Comparison of ENCODE assay signal across 1 cellular context in the genomic region with DNA sequence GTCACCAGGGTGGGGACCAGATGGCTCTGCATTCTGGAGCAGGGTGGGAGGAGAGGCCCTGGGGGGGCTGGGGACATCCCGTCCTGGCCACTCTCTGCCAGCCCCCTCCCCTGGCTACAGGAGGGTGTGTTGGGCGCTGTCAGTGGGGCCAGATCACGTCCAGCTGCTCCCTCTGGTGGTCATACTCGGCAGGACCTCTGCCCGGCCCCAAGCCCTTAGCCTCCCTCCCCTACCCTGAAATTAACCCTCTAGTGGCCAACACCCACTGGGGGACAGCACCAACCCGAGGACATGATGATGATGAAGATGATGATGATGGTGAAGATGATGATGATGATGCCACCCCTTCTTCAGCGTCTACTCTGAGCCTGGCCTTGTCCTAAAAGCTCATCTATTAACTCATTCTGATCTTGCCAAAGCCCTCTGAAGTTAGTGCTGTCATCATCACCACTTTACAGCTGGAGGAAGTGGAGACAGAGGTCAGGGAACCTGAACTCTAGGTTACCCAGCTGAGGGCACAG.
A peak's percentile ranks its signal among the peaks of the same experiment; 100 is the strongest.
TF ChIP-seq lines count a peak whose summit lies in the region.

No MANE protein-coding gene starts in this region.

TF ChIP-seq in HEK293, 187 proteins besides CTCF, POLR2A, EP300 and RAD21 (continued from another document and continues in another):
- TF ChIP-seq, protein P1, sequence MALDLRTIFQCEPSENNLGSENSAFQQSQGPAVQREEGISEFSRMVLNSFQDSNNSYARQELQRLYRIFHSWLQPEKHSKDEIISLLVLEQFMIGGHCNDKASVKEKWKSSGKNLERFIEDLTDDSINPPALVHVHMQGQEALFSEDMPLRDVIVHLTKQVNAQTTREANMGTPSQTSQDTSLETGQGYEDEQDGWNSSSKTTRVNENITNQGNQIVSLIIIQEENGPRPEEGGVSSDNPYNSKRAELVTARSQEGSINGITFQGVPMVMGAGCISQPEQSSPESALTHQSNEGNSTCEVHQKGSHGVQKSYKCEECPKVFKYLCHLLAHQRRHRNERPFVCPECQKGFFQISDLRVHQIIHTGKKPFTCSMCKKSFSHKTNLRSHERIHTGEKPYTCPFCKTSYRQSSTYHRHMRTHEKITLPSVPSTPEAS (tag by site-specific recombination; IDR thresholded peaks at IDR 0.05), result peak; percentile 44
- no peak for TF ChIP-seq SETDB1 (IDR thresholded peaks at IDR 0.05; ENCODE audit: insufficient read length, low read length)
- no peak for TF ChIP-seq ZNF138 (tag by site-specific recombination; IDR thresholded peaks at IDR 0.05; ENCODE audit: borderline replicate concordance)
- no peak for TF ChIP-seq ZNF501 (tag by site-specific recombination; IDR thresholded peaks at IDR 0.05)
- TF ChIP-seq, protein P2, sequence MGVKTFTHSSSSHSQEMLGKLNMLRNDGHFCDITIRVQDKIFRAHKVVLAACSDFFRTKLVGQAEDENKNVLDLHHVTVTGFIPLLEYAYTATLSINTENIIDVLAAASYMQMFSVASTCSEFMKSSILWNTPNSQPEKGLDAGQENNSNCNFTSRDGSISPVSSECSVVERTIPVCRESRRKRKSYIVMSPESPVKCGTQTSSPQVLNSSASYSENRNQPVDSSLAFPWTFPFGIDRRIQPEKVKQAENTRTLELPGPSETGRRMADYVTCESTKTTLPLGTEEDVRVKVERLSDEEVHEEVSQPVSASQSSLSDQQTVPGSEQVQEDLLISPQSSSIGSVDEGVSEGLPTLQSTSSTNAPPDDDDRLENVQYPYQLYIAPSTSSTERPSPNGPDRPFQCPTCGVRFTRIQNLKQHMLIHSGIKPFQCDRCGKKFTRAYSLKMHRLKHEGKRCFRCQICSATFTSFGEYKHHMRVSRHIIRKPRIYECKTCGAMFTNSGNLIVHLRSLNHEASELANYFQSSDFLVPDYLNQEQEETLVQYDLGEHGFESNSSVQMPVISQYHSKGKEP (tag by site-specific recombination; IDR thresholded peaks at IDR 0.05), result no peak
- TF ChIP-seq ZNF184 (tag by site-specific recombination; IDR thresholded peaks at IDR 0.05), result no peak
- TF ChIP-seq FEZF1 (tag by site-specific recombination; IDR thresholded peaks at IDR 0.05), result no peak
- TF ChIP-seq ZNF707 (tag by site-specific recombination; IDR thresholded peaks at IDR 0.05), result no peak
- TF ChIP-seq, protein P3, sequence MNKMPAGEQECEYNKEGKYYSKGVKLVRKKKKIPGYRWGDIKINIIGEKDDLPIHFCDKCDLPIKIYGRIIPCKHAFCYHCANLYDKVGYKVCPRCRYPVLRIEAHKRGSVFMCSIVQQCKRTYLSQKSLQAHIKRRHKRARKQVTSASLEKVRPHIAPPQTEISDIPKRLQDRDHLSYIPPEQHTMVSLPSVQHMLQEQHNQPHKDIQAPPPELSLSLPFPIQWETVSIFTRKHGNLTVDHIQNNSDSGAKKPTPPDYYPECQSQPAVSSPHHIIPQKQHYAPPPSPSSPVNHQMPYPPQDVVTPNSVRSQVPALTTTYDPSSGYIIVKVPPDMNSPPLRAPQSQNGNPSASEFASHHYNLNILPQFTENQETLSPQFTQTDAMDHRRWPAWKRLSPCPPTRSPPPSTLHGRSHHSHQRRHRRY (tag by site-specific recombination; IDR thresholded peaks at IDR 0.05), result no peak
- TF ChIP-seq SCRT2 (tag by site-specific recombination; IDR thresholded peaks at IDR 0.05), result peak; percentile 36; the same call in 1 of the 2 replicates
- peak; percentile 83 for TF ChIP-seq KLF16 (tag by site-specific recombination; IDR thresholded peaks at IDR 0.05)
- 0 out of 2 replicates have a peak, but pooled peaks have one; percentile 27 for TF ChIP-seq ZNF423 (tag by site-specific recombination; IDR thresholded peaks at IDR 0.05)
- TF ChIP-seq, protein P4, sequence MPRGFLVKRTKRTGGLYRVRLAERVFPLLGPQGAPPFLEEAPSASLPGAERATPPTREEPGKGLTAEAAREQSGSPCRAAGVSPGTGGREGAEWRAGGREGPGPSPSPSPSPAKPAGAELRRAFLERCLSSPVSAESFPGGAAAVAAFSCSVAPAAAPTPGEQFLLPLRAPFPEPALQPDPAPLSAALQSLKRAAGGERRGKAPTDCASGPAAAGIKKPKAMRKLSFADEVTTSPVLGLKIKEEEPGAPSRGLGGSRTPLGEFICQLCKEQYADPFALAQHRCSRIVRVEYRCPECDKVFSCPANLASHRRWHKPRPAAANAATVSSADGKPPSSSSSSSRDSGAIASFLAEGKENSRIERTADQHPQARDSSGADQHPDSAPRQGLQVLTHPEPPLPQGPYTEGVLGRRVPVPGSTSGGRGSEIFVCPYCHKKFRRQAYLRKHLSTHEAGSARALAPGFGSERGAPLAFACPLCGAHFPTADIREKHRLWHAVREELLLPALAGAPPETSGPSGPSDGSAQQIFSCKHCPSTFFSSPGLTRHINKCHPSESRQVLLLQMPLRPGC (tag by site-specific recombination; IDR thresholded peaks at IDR 0.05), result peak; percentile 66; the same call in 1 of the 2 replicates
- TF ChIP-seq ZBTB21 (tag by site-specific recombination; IDR thresholded peaks at IDR 0.05), result peak; percentile 80
- TF ChIP-seq ZNF266 (tag by site-specific recombination; IDR thresholded peaks at IDR 0.05; ENCODE audit: low read depth), result no peak
- TF ChIP-seq ZNF174 (tag by site-specific recombination; IDR thresholded peaks at IDR 0.05), result no peak
- TF ChIP-seq IKZF3 (tag by site-specific recombination; IDR thresholded peaks at IDR 0.05), result no peak
- TF ChIP-seq ZNF274 (IDR thresholded peaks at IDR 0.05; ENCODE audit: low read length), result no peak
- no peak for TF ChIP-seq ZNF274 (tag by site-specific recombination; IDR thresholded peaks at IDR 0.05; ENCODE audit: borderline replicate concordance)
- no peak for TF ChIP-seq BCL11A (tag by site-specific recombination; IDR thresholded peaks at IDR 0.05; ENCODE audit: low read depth)
- TF ChIP-seq BCL11B (tag by site-specific recombination; IDR thresholded peaks at IDR 0.05; ENCODE audit: low read depth), result no peak
- TF ChIP-seq, protein P5, sequence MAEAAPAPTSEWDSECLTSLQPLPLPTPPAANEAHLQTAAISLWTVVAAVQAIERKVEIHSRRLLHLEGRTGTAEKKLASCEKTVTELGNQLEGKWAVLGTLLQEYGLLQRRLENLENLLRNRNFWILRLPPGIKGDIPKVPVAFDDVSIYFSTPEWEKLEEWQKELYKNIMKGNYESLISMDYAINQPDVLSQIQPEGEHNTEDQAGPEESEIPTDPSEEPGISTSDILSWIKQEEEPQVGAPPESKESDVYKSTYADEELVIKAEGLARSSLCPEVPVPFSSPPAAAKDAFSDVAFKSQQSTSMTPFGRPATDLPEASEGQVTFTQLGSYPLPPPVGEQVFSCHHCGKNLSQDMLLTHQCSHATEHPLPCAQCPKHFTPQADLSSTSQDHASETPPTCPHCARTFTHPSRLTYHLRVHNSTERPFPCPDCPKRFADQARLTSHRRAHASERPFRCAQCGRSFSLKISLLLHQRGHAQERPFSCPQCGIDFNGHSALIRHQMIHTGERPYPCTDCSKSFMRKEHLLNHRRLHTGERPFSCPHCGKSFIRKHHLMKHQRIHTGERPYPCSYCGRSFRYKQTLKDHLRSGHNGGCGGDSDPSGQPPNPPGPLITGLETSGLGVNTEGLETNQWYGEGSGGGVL (tag by site-specific recombination; IDR thresholded peaks at IDR 0.05), result peak; percentile 68
- no peak for TF ChIP-seq ZNF530 (tag by site-specific recombination; IDR thresholded peaks at IDR 0.05; ENCODE audit: low read depth)
- TF ChIP-seq ZSCAN23 (tag by site-specific recombination; IDR thresholded peaks at IDR 0.05), result no peak
- TF ChIP-seq ZNF777 (tag by site-specific recombination; IDR thresholded peaks at IDR 0.05; ENCODE audit: borderline replicate concordance), result peak; percentile 24; the same call in 1 of the 2 replicates
- no peak for TF ChIP-seq ZNF549 (tag by site-specific recombination; IDR thresholded peaks at IDR 0.05)
- no peak for TF ChIP-seq HOXA7 (CRISPR knock-in tag; IDR thresholded peaks at IDR 0.05; ENCODE audit: borderline replicate concordance)
- TF ChIP-seq ZNF211 (tag by site-specific recombination; IDR thresholded peaks at IDR 0.05; ENCODE audit: low read depth), result no peak
- TF ChIP-seq ZNF623 (tag by site-specific recombination; IDR thresholded peaks at IDR 0.05), result no peak
- TF ChIP-seq, protein P6, sequence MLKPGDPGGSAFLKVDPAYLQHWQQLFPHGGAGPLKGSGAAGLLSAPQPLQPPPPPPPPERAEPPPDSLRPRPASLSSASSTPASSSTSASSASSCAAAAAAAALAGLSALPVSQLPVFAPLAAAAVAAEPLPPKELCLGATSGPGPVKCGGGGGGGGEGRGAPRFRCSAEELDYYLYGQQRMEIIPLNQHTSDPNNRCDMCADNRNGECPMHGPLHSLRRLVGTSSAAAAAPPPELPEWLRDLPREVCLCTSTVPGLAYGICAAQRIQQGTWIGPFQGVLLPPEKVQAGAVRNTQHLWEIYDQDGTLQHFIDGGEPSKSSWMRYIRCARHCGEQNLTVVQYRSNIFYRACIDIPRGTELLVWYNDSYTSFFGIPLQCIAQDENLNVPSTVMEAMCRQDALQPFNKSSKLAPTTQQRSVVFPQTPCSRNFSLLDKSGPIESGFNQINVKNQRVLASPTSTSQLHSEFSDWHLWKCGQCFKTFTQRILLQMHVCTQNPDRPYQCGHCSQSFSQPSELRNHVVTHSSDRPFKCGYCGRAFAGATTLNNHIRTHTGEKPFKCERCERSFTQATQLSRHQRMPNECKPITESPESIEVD (tag by site-specific recombination; IDR thresholded peaks at IDR 0.05), result no peak
- TF ChIP-seq, protein P7, sequence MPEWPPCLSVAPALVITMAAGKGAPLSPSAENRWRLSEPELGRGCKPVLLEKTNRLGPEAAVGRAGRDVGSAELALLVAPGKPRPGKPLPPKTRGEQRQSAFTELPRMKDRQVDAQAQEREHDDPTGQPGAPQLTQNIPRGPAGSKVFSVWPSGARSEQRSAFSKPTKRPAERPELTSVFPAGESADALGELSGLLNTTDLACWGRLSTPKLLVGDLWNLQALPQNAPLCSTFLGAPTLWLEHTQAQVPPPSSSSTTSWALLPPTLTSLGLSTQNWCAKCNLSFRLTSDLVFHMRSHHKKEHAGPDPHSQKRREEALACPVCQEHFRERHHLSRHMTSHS (tag by site-specific recombination; IDR thresholded peaks at IDR 0.05), result no peak
- no peak for TF ChIP-seq ZNF792 (tag by site-specific recombination; IDR thresholded peaks at IDR 0.05)
- TF ChIP-seq ZNF175 (tag by site-specific recombination; IDR thresholded peaks at IDR 0.05), result no peak
- TF ChIP-seq ZNF621 (tag by site-specific recombination; IDR thresholded peaks at IDR 0.05), result no peak
- TF ChIP-seq ZNF658 (tag by site-specific recombination; IDR thresholded peaks at IDR 0.05), result no peak
- TF ChIP-seq ZNF561 (tag by site-specific recombination; IDR thresholded peaks at IDR 0.05; ENCODE audit: borderline replicate concordance), result no peak
- no peak for TF ChIP-seq ZNF23 (tag by site-specific recombination; IDR thresholded peaks at IDR 0.05; ENCODE audit: borderline replicate concordance)
- peak; percentile 81 for TF ChIP-seq ZNF629 (tag by site-specific recombination; IDR thresholded peaks at IDR 0.05)
- no peak for TF ChIP-seq ZXDB (tag by site-specific recombination; IDR thresholded peaks at IDR 0.05)
- TF ChIP-seq ZNF140 (tag by site-specific recombination; IDR thresholded peaks at IDR 0.05), result no peak
- TF ChIP-seq, protein P8, sequence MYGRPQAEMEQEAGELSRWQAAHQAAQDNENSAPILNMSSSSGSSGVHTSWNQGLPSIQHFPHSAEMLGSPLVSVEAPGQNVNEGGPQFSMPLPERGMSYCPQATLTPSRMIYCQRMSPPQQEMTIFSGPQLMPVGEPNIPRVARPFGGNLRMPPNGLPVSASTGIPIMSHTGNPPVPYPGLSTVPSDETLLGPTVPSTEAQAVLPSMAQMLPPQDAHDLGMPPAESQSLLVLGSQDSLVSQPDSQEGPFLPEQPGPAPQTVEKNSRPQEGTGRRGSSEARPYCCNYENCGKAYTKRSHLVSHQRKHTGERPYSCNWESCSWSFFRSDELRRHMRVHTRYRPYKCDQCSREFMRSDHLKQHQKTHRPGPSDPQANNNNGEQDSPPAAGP (tag by site-specific recombination; IDR thresholded peaks at IDR 0.05), result peak; percentile 91; the same call in 1 of the 2 replicates
- peak; percentile 76; the same call in 1 of the 2 replicates for TF ChIP-seq KLF7 (tag by site-specific recombination; IDR thresholded peaks at IDR 0.05; ENCODE audit: borderline replicate concordance)
- peak; percentile 70 for TF ChIP-seq WT1 (tag by site-specific recombination; IDR thresholded peaks at IDR 0.05)
- TF ChIP-seq HOXC10 (CRISPR knock-in tag; IDR thresholded peaks at IDR 0.05), result no peak
- TF ChIP-seq ZFP3 (tag by site-specific recombination; IDR thresholded peaks at IDR 0.05; ENCODE audit: low read depth), result no peak
- TF ChIP-seq TRIM28 (IDR thresholded peaks at IDR 0.05; ENCODE audit: borderline replicate concordance, low read length), result 0 out of 2 replicates have a peak, but pooled peaks have one; percentile 24
- no peak for TF ChIP-seq SALL2 (tag by site-specific recombination; IDR thresholded peaks at IDR 0.05; ENCODE audit: borderline replicate concordance)
- TF ChIP-seq, protein P9, sequence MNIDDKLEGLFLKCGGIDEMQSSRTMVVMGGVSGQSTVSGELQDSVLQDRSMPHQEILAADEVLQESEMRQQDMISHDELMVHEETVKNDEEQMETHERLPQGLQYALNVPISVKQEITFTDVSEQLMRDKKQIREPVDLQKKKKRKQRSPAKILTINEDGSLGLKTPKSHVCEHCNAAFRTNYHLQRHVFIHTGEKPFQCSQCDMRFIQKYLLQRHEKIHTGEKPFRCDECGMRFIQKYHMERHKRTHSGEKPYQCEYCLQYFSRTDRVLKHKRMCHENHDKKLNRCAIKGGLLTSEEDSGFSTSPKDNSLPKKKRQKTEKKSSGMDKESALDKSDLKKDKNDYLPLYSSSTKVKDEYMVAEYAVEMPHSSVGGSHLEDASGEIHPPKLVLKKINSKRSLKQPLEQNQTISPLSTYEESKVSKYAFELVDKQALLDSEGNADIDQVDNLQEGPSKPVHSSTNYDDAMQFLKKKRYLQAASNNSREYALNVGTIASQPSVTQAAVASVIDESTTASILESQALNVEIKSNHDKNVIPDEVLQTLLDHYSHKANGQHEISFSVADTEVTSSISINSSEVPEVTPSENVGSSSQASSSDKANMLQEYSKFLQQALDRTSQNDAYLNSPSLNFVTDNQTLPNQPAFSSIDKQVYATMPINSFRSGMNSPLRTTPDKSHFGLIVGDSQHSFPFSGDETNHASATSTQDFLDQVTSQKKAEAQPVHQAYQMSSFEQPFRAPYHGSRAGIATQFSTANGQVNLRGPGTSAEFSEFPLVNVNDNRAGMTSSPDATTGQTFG (tag by site-specific recombination; IDR thresholded peaks at IDR 0.05; ENCODE audit: borderline replicate concordance), result no peak
- no peak for TF ChIP-seq ZNF544 (tag by site-specific recombination; IDR thresholded peaks at IDR 0.05)
- TF ChIP-seq, protein P10, sequence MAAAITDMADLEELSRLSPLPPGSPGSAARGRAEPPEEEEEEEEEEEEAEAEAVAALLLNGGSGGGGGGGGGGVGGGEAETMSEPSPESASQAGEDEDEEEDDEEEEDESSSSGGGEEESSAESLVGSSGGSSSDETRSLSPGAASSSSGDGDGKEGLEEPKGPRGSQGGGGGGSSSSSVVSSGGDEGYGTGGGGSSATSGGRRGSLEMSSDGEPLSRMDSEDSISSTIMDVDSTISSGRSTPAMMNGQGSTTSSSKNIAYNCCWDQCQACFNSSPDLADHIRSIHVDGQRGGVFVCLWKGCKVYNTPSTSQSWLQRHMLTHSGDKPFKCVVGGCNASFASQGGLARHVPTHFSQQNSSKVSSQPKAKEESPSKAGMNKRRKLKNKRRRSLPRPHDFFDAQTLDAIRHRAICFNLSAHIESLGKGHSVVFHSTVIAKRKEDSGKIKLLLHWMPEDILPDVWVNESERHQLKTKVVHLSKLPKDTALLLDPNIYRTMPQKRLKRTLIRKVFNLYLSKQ (tag by site-specific recombination; IDR thresholded peaks at IDR 0.05; ENCODE audit: borderline replicate concordance), result 0 out of 2 replicates have a peak, but pooled peaks have one; percentile 14
- no peak for TF ChIP-seq ZNF426 (tag by site-specific recombination; IDR thresholded peaks at IDR 0.05)
- TF ChIP-seq ZNF585B (tag by site-specific recombination; IDR thresholded peaks at IDR 0.05), result no peak
- TF ChIP-seq ZNF548 (tag by site-specific recombination; IDR thresholded peaks at IDR 0.05), result no peak
